Comparison of ENCODE assay signal across 1 cellular context in genomic region chr17:66420961-66421371, GRCh38.
TF ChIP-seq lines count a peak whose summit lies in the region.

No MANE protein-coding gene starts in this region.

TF ChIP-seq in GM23338, 12 proteins besides CTCF, POLR2A, EP300 and RAD21 (continued from another document):
- TF ChIP-seq, protein P1, sequence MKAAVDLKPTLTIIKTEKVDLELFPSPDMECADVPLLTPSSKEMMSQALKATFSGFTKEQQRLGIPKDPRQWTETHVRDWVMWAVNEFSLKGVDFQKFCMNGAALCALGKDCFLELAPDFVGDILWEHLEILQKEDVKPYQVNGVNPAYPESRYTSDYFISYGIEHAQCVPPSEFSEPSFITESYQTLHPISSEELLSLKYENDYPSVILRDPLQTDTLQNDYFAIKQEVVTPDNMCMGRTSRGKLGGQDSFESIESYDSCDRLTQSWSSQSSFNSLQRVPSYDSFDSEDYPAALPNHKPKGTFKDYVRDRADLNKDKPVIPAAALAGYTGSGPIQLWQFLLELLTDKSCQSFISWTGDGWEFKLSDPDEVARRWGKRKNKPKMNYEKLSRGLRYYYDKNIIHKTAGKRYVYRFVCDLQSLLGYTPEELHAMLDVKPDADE (IDR thresholded peaks at IDR 0.05): no peak
- no peak for TF ChIP-seq NANOG (IDR thresholded peaks at IDR 0.05; ENCODE audit: borderline replicate concordance)
- no peak for TF ChIP-seq JUNB (IDR thresholded peaks at IDR 0.05; ENCODE audit: unreplicated experiment)
- no peak for TF ChIP-seq POLR2AphosphoS5 (IDR thresholded peaks at IDR 0.05; ENCODE audit: low read depth)
- TF ChIP-seq ZNF114 (CRISPR knock-in tag; IDR thresholded peaks at IDR 0.05): no peak
- TF ChIP-seq ZNF331 (CRISPR knock-in tag; IDR thresholded peaks at IDR 0.05; ENCODE audit: low read depth): no peak
- no peak for TF ChIP-seq STAT1 (IDR thresholded peaks at IDR 0.05; ENCODE audit: unreplicated experiment)
- no peak for TF ChIP-seq ZNF462 (CRISPR knock-in tag; IDR thresholded peaks at IDR 0.05)
- no peak for TF ChIP-seq EZH2phosphoT487 (IDR thresholded peaks at IDR 0.05; ENCODE audit: unreplicated experiment)
- no peak for TF ChIP-seq EZH2 (IDR thresholded peaks at IDR 0.05; ENCODE audit: low read depth, unreplicated experiment)
